17 cellular contexts compared by ENCODE assay signal in genomic region chr14:103343905-103344797, GRCh38. TPM values are rescaled to one million over a fixed set of nuclear protein-coding genes. Genes with fewer than 3 reads are reported as not detected.
DNase-seq lines count a peak whose midpoint lies in the region; ATAC-seq and TF ChIP-seq lines count a peak whose summit lies in the region.
"Had no signal": no experiment of that assay in that cellular context is flagged by ENCODE, and none has a peak within 500 bp of the region (broad histone marks: within the 10 kb centered on the region; RNA-seq: fewer than 3 reads in every experiment).

No MANE protein-coding gene starts in this region.

- H3K9me3 ChIP-seq in CD4-positive, alpha-beta T cell (ENCODE audit: control insufficient read depth, low read length) = no peaks in the 10 kb centered on the region
- H3K9me3 ChIP-seq in Karpas-422 (ENCODE audit: low read length) (no peaks in the 10 kb centered on the region), uterus (no peaks in the 10 kb centered on the region)

- H3K4me1 ChIP-seq in Karpas-422 (ENCODE audit: low read length) (peaks cover 8% of the 10 kb centered on the region; the same call in 1 of the 2 replicates), uterus (no peaks in the 10 kb centered on the region)

- no peak overlapping the region for H2AFZ ChIP-seq in Karpas-422 (ENCODE audit: low read length)

- ATAC-seq in CD4-positive, alpha-beta T cell (ENCODE audit: poor library complexity) = no peak

- TF ChIP-seq CTCF in 22Rv1 (IDR thresholded peaks at IDR 0.05) = no peak
- TF ChIP-seq CTCF in CD4-positive, alpha-beta T cell (IDR thresholded peaks at IDR 0.05) = no peak
- TF ChIP-seq CTCF in uterus (IDR thresholded peaks at IDR 0.05) = no peak

- H3K79me2 ChIP-seq in Karpas-422 (ENCODE audit: low read length) = no peaks in the 10 kb centered on the region

- H3K36me3 ChIP-seq in Karpas-422 (ENCODE audit: insufficient read depth, low read length) (peaks cover 51% of the 10 kb centered on the region), uterus (no peaks in the 10 kb centered on the region)

- no peak for TF ChIP-seq POLR2A in uterus (IDR thresholded peaks at IDR 0.05)

- no peaks in the 10 kb centered on the region for H3K9me2 ChIP-seq in Karpas-422 (replicated peaks; ENCODE audit: insufficient read depth, low read length)

- no peak overlapping the region for H3K4me2 ChIP-seq in Karpas-422 (ENCODE audit: low read depth, low read length, poor library complexity, severe bottlenecking)

- no peaks in the 10 kb centered on the region for H3K27me3 Mint-ChIP-seq in CD4-positive, alpha-beta T cell
- peaks cover 13 to 27% (median 22%) of the 10 kb centered on the region in 3 donors for H3K27me3 Mint-ChIP-seq in immature natural killer cell (ENCODE audit: low read depth in 3 of 3)
- H3K27me3 Mint-ChIP-seq: activated CD4-positive, alpha-beta memory T cell treated with anti-CD3 and anti-CD28 coated beads, Interleukin-2, amount 10 ng/mL, durations not matched to agents 7 days and 5 days; B cell had no signal

- H3K27ac Mint-ChIP-seq in CD4-positive, alpha-beta T cell = peak overlapping the region; percentile 45
- H3K27ac Mint-ChIP-seq in immature natural killer cell = peak overlapping the region in 4 of 6 donors; percentile 44 to 77 (median 68)
- H3K27ac Mint-ChIP-seq: activated CD4-positive, alpha-beta memory T cell treated with anti-CD3 and anti-CD28 coated beads, Interleukin-2, amount 10 ng/mL, durations not matched to agents 7 days and 5 days; activated T-helper 1 cell treated with anti-CD3 and anti-CD28 coated beads, Interleukin-12 subunit alpha, Interleukin-12 subunit beta, Interleukin-2, Interleukin-4 antibody, amounts not matched to agents 30 ng/mL and 10 ng/mL and 1 ng/mL, durations not matched to agents 14 hours and 24 hours and 36 hours; B cell had no signal

- CTCF ChIA-PET in CD4-positive, alpha-beta T cell (lab: Charles Lee) = interaction anchor here (1.1 kb wide), 1 partner anchor 47 kb away, joined by 3 read pairs; no protein-coding TSS in a partner anchor

- H3K27ac ChIP-seq in 22Rv1 = 0 out of 2 replicates have a peak overlapping the region, but pooled peaks have one; percentile 17
- no peak overlapping the region for H3K27ac ChIP-seq in CD4-positive, alpha-beta T cell (ENCODE audit: low read depth, low read length)
- no peak overlapping the region for H3K27ac ChIP-seq in Karpas-422 (ENCODE audit: low read length)
- no peak overlapping the region for H3K27ac ChIP-seq in uterus
- H3K27ac ChIP-seq: VCaP had no signal

- H3K9me3 Mint-ChIP-seq in CD4-positive, alpha-beta T cell = no peaks in the 10 kb centered on the region
- H3K9me3 Mint-ChIP-seq in immature natural killer cell = no peaks in the 10 kb centered on the region
- H3K9me3 Mint-ChIP-seq: activated CD4-positive, alpha-beta memory T cell treated with anti-CD3 and anti-CD28 coated beads, Interleukin-2, amount 10 ng/mL, durations not matched to agents 7 days and 5 days; activated T-helper 1 cell treated with anti-CD3 and anti-CD28 coated beads, Interleukin-12 subunit alpha, Interleukin-12 subunit beta, Interleukin-2, Interleukin-4 antibody, amounts not matched to agents 30 ng/mL and 10 ng/mL and 1 ng/mL, durations not matched to agents 14 hours and 24 hours and 36 hours had no signal

- DNase-seq in CD4-positive, alpha-beta T cell = no peak
- DNase-seq in Karpas-422 (peak; percentile 56), immature natural killer cell (no peak), uterus (no peak), mesenteric fat pad (ENCODE audit: low spot score) (no peak), NCI-H2227 (lab: John Stamatoyannopoulos, UW; ENCODE audit: unreplicated experiment) (no peak)
- DNase-seq: activated CD4-positive, alpha-beta memory T cell treated with anti-CD3 and anti-CD28 coated beads, Interleukin-2, amount 10 ng/mL, durations not matched to agents 7 days and 5 days; caudate nucleus; effector CD8-positive, alpha-beta T cell; glutamatergic neuron; NCI-H187; Right ventricle myocardium superior; stimulated activated CD4-positive, alpha-beta T cell treated with anti-CD3 and anti-CD28 coated beads, Interleukin-1b, Interleukin-23, amount 100 ng/mL, for 48 hours had no signal

- peaks cover 37% of the 10 kb centered on the region for H4K20me1 ChIP-seq in Karpas-422 (ENCODE audit: insufficient read depth, low read depth, low read length)

- peaks cover 35% of the 10 kb centered on the region for H3K4me1 Mint-ChIP-seq in CD4-positive, alpha-beta T cell (ENCODE audit: low read depth)
- peaks cover 0 to 21% of the 10 kb centered on the region in 2 donors for H3K4me1 Mint-ChIP-seq in immature natural killer cell

- H3K4me3 Mint-ChIP-seq in CD4-positive, alpha-beta T cell = no peak overlapping the region
- H3K4me3 Mint-ChIP-seq in immature natural killer cell = no peak overlapping the region
- H3K4me3 Mint-ChIP-seq: activated CD4-positive, alpha-beta memory T cell treated with anti-CD3 and anti-CD28 coated beads, Interleukin-2, amount 10 ng/mL, durations not matched to agents 7 days and 5 days; activated T-helper 1 cell treated with anti-CD3 and anti-CD28 coated beads, Interleukin-12 subunit alpha, Interleukin-12 subunit beta, Interleukin-2, Interleukin-4 antibody, amounts not matched to agents 30 ng/mL and 10 ng/mL and 1 ng/mL, durations not matched to agents 14 hours and 24 hours and 36 hours; B cell had no signal

- peaks cover 64% of the 10 kb centered on the region for H3K36me3 Mint-ChIP-seq in CD4-positive, alpha-beta T cell (ENCODE audit: low read depth)
- H3K36me3 Mint-ChIP-seq in immature natural killer cell = peaks cover 9 to 58% (median 40%) of the 10 kb centered on the region in 3 donors

- POLR2A ChIA-PET in CD4-positive, alpha-beta T cell (lab: Charles Lee) = interaction anchor here (2.2 to 6.1 kb wide), 2 partner anchors 9 to 47 kb away, joined by 7 to 51 read pairs; partner anchors contain the start of gene EIF5

- H3K4me3 ChIP-seq in Karpas-422 (ENCODE audit: low read length) (no peak overlapping the region), uterus (no peak overlapping the region)

- H3K9ac ChIP-seq in Karpas-422 (ENCODE audit: low read length) = no peak overlapping the region

- H3K27me3 ChIP-seq in CD4-positive, alpha-beta T cell (ENCODE audit: control insufficient read depth, insufficient read depth, low read length) = no peaks in the 10 kb centered on the region
- H3K27me3 ChIP-seq in Karpas-422 (ENCODE audit: low read length) (no peaks in the 10 kb centered on the region), uterus (no peaks in the 10 kb centered on the region)

- intact Hi-C loops in CD4-positive, alpha-beta T cell (cut with DNase I, micrococcal nuclease) = no loop called here
- intact Hi-C loops in uterus (cut with DNase I; ENCODE audit: low total_unique reads) = no loop called here

RNA-seq across cellular contexts. Expression of gene EIF5, which starts 10.1 kb away (rescaled TPM):
- 100 to 1,000 TPM; 658 TPM for total RNA-seq in CD4-positive, alpha-beta T cell
- total RNA-seq in Karpas-422 (2014; rRNA removed; shearing (Covaris generic); ENCODE audit: low replicate concordance) = 133 and 180 TPM in 2 replicates
- 100 to 1,000 TPM; 348 to 443 (median 414) TPM for polyA plus RNA-seq in immature natural killer cell
- total RNA-seq in uterus (100 to 1,000 TPM in 2 of 4 donors, 10 to 100 TPM in 2; 66.5 to 159 (median 113) TPM), mesenteric fat pad (267 TPM)

RNA-seq across cellular contexts. Expression of gene MARK3, which starts 41.1 kb away (rescaled TPM):
- 100 to 1,000 TPM; 107 TPM for total RNA-seq in CD4-positive, alpha-beta T cell
- total RNA-seq in Karpas-422 (2014; rRNA removed; shearing (Covaris generic); ENCODE audit: low replicate concordance) = 94.5 and 113 TPM in 2 replicates
- 10 to 100 TPM; 23.4 to 44.1 (median 25.7) TPM for polyA plus RNA-seq in immature natural killer cell
- total RNA-seq in uterus (100 to 1,000 TPM in 2 of 4 donors, 10 to 100 TPM in 2; 50.7 to 111 (median 89.1) TPM), mesenteric fat pad (78.3 TPM)
